In the genomic region with DNA sequence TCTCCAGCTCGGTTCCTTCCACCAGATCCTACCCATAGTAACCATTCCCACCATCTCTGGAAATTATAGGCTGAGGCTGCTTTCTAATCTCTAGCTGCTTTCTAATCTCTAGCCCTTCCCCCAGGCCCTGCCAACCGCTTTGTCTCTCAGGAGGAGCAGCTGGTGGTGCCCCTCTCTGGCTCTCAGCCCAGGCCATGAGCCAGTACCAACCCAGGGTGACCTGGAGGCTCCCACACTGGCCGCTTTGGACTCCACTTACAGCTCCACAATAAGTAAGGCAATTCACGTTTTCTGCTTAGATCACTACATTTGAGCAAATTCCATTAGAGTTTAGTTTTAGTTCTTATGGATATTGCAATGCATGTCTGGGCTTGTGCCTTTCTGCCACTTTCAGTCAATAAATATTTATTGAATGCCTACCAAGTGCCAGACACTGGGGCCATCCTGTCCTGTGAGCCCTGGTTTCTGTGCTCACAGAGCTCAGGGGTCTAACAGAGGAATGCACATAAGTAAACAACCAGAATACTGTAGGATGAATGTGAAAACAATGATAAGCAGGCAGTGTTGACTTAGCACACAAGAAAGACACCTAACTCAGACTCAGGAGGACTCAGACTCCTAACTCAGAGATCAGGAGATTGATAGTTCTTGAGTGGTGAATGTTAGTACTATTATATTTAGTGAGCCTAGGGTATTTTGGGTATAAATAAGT, we compare ENCODE assay signal across 1 cellular context.
TF ChIP-seq lines count a peak whose summit lies in the region.

No MANE protein-coding gene starts in this region.

TF ChIP-seq in A549, 52 proteins besides CTCF, POLR2A, EP300 and RAD21:
- TF ChIP-seq NR3C1 (IDR thresholded peaks at IDR 0.05) = no peak
- TF ChIP-seq JUNB (IDR thresholded peaks at IDR 0.05) = no peak
- no peak for TF ChIP-seq GATA3 (IDR thresholded peaks at IDR 0.05; ENCODE audit: borderline replicate concordance)
- TF ChIP-seq, protein P1, sequence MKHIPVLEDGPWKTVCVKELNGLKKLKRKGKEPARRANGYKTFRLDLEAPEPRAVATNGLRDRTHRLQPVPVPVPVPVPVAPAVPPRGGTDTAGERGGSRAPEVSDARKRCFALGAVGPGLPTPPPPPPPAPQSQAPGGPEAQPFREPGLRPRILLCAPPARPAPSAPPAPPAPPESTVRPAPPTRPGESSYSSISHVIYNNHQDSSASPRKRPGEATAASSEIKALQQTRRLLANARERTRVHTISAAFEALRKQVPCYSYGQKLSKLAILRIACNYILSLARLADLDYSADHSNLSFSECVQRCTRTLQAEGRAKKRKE (CRISPR knock-in tag; IDR thresholded peaks at IDR 0.05; ENCODE audit: low read depth) = no peak
- TF ChIP-seq, protein P2, sequence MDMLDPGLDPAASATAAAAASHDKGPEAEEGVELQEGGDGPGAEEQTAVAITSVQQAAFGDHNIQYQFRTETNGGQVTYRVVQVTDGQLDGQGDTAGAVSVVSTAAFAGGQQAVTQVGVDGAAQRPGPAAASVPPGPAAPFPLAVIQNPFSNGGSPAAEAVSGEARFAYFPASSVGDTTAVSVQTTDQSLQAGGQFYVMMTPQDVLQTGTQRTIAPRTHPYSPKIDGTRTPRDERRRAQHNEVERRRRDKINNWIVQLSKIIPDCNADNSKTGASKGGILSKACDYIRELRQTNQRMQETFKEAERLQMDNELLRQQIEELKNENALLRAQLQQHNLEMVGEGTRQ (IDR thresholded peaks at IDR 0.05) = no peak
- no peak for TF ChIP-seq FOXS1 (CRISPR knock-in tag; IDR thresholded peaks at IDR 0.05)
- TF ChIP-seq CHD2 (IDR thresholded peaks at IDR 0.05; ENCODE audit: low read length, partially characterized antibody) = no peak
- no peak for TF ChIP-seq JUN (IDR thresholded peaks at IDR 0.05)
- no peak for TF ChIP-seq KDM1A (IDR thresholded peaks at IDR 0.05; ENCODE audit: low read depth)
- no peak for TF ChIP-seq HEYL (CRISPR knock-in tag; IDR thresholded peaks at IDR 0.05)
- TF ChIP-seq CEBPB (IDR thresholded peaks at IDR 0.05) = no peak
- TF ChIP-seq, protein P3, sequence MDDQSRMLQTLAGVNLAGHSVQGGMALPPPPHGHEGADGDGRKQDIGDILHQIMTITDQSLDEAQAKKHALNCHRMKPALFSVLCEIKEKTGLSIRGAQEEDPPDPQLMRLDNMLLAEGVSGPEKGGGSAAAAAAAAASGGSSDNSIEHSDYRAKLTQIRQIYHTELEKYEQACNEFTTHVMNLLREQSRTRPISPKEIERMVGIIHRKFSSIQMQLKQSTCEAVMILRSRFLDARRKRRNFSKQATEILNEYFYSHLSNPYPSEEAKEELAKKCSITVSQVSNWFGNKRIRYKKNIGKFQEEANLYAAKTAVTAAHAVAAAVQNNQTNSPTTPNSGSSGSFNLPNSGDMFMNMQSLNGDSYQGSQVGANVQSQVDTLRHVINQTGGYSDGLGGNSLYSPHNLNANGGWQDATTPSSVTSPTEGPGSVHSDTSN (IDR thresholded peaks at IDR 0.05) = no peak
- TF ChIP-seq, protein P4, sequence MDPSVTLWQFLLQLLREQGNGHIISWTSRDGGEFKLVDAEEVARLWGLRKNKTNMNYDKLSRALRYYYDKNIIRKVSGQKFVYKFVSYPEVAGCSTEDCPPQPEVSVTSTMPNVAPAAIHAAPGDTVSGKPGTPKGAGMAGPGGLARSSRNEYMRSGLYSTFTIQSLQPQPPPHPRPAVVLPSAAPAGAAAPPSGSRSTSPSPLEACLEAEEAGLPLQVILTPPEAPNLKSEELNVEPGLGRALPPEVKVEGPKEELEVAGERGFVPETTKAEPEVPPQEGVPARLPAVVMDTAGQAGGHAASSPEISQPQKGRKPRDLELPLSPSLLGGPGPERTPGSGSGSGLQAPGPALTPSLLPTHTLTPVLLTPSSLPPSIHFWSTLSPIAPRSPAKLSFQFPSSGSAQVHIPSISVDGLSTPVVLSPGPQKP (IDR thresholded peaks at IDR 0.05; ENCODE audit: low read depth, low read length) = no peak
- TF ChIP-seq ESRRA (IDR thresholded peaks at IDR 0.05; ENCODE audit: borderline replicate concordance, low read length) = no peak
